Comparison of ENCODE assay signal across 8 cellular contexts in genomic region chr3:13896473-13897154, GRCh38. TPM values are rescaled to one million over a fixed set of nuclear protein-coding genes. Genes with fewer than 3 reads are reported as not detected.
DNase-seq lines count a peak whose midpoint lies in the region; ATAC-seq and TF ChIP-seq lines count a peak whose summit lies in the region.

No MANE protein-coding gene starts in this region.

- RAD21 ChIA-PET in HCT116 (lab: Charles Lee; ENCODE audit: low non-redundant PET in 1 of 2, low total read pairs in 2 of 2, uncharacterized antibody in 2 of 2, unreplicated experiment in 2 of 2) = interaction anchor here (1.0 to 1.6 kb wide), 4 partner anchors 30 to 364 kb away, joined by 3 to 7 read pairs (median 5); partner anchors contain the start of genes CHCHD4 (in 1 of the 2) and TMEM43 (in 1 of the 2)

- H3K9me3 Mint-ChIP-seq in Calu3 (ENCODE audit: low read depth, unreplicated experiment) = peaks cover 16% of the 10 kb centered on the region
- H3K9me3 Mint-ChIP-seq in activated CD4-positive, alpha-beta memory T cell treated with anti-CD3 and anti-CD28 coated beads, Interleukin-2, amount 10 ng/mL, durations not matched to agents 7 days and 5 days = peaks cover 26% of the 10 kb centered on the region

- no peak overlapping the region for H3K4me2 ChIP-seq in HCT116 (ENCODE audit: low read length)

- no peak for TF ChIP-seq POLR2A in HCT116 (IDR thresholded peaks at IDR 0.05; ENCODE audit: borderline replicate concordance, extremely low read depth, insufficient read depth, insufficient read length)
- TF ChIP-seq POLR2A in tibial nerve (IDR thresholded peaks at IDR 0.05) = no peak

- no peaks in the 10 kb centered on the region for H4K20me1 ChIP-seq in HCT116 (ENCODE audit: insufficient read depth)

- H2AFZ ChIP-seq in HCT116 (ENCODE audit: low read depth, low read length, poor library complexity, severe bottlenecking) = peak overlapping the region; percentile 82

- 17 to 19% methylated on average over 12 of the region's 12 CpGs for WGBS in tibial nerve, 2 donors

- H3K4me3 ChIP-seq in HCT116 (replicated peaks in 1 of 2; ENCODE audit: low read depth in 1 of 2, low read length in 2 of 2) (no peak overlapping the region), tibial nerve (peak overlapping the region in 3 of 4 donors; percentile 56 to 70 (median 68))

- H3K9me3 ChIP-seq in HCT116 (ENCODE audit: control insufficient read depth in 1 of 2, insufficient read depth in 1 of 2, low read depth in 1 of 2, low read length in 2 of 2) (no peaks in the 10 kb centered on the region; a peak in 1 of 4 replicates), tibial nerve (peaks cover 0 to 10% (median 3%) of the 10 kb centered on the region in 4 donors)

- H3K27me3 ChIP-seq in HCT116 (ENCODE audit: insufficient read depth, low read length) (no peaks in the 10 kb centered on the region), tibial nerve (no peaks in the 10 kb centered on the region)

- H3K27ac ChIP-seq in HCT116 (ENCODE audit: low read depth, low read length) = no peak overlapping the region
- H3K27ac ChIP-seq in tibial nerve = peak overlapping the region in 1 of 4 donors; percentile 84

- peak overlapping the region; percentile 84 for H3K4me3 Mint-ChIP-seq in Calu3 (ENCODE audit: low read depth, unreplicated experiment)
- peak overlapping the region; percentile 85 for H3K4me3 Mint-ChIP-seq in activated CD4-positive, alpha-beta memory T cell treated with anti-CD3 and anti-CD28 coated beads, Interleukin-2, amount 10 ng/mL, durations not matched to agents 7 days and 5 days

- POLR2A ChIA-PET in HCT116 (lab: Charles Lee) = interaction anchor here (1.0 kb wide), 1 partner anchor 229 kb away, joined by 6 read pairs; the partner anchor contains the start of genes CHCHD4 and TMEM43
- POLR2A ChIA-PET in activated CD4-positive, alpha-beta memory T cell treated with anti-CD3 and anti-CD28 coated beads, Interleukin-2, amount 10 ng/mL, durations not matched to agents 7 days and 5 days (lab: Charles Lee) = interaction anchor here (0.5 to 2.1 kb wide), 6 partner anchors 228 to 1233 kb away, joined by 3 to 8 read pairs (median 4); partner anchors contain the start of genes CHCHD4, LSM3, RAF1 and TMEM43

- peaks cover 5 to 13% of the 10 kb centered on the region in 2 experiments; a peak in 3 of 4 replicates for H3K4me1 ChIP-seq in HCT116 (ENCODE audit: control insufficient read depth in 1 of 2, insufficient read depth in 2 of 2, low read length in 2 of 2)
- H3K4me1 ChIP-seq in tibial nerve = peaks cover 0 to 21% (median 7%) of the 10 kb centered on the region in 4 donors

- H3K9ac ChIP-seq in HCT116 (ENCODE audit: low read length) = no peak overlapping the region

- ATAC-seq in HCT116 (peak; percentile 62), esophagus mucosa (peak; percentile 77)

- BruUV-seq in Calu3 (replicated peaks; lab: Mats Ljungman, UMichigan) = no TSS peak
- BruUV-seq in HCT116 (replicated peaks; lab: Mats Ljungman, UMichigan) = no TSS peak

- H3K36me3 ChIP-seq in HCT116 (ENCODE audit: control insufficient read depth in 1 of 2, insufficient read depth in 2 of 2, low read length in 2 of 2) (no peaks in the 10 kb centered on the region), tibial nerve (peaks cover 0 to 8% (median 0%) of the 10 kb centered on the region in 3 donors)

- TF ChIP-seq EP300 in tibial nerve (IDR thresholded peaks at IDR 0.05) = no peak

- H3K27ac Mint-ChIP-seq in Calu3 (ENCODE audit: unreplicated experiment) = no peak overlapping the region
- H3K27ac Mint-ChIP-seq in activated CD4-positive, alpha-beta memory T cell treated with anti-CD3 and anti-CD28 coated beads, Interleukin-2, amount 10 ng/mL, durations not matched to agents 7 days and 5 days = no peak overlapping the region

- TF ChIP-seq RAD21 in HCT116 (IDR thresholded peaks at IDR 0.05; ENCODE audit: low read depth) = peak; percentile 95

- H3K9me2 ChIP-seq in HCT116 (ENCODE audit: insufficient read depth) = no peaks in the 10 kb centered on the region

- peaks cover 16% of the 10 kb centered on the region for H3K36me3 Mint-ChIP-seq in Calu3 (ENCODE audit: insufficient read depth, unreplicated experiment)
- H3K36me3 Mint-ChIP-seq in activated CD4-positive, alpha-beta memory T cell treated with anti-CD3 and anti-CD28 coated beads, Interleukin-2, amount 10 ng/mL, durations not matched to agents 7 days and 5 days (ENCODE audit: low read depth) = peaks cover 14% of the 10 kb centered on the region

- H3K4me1 Mint-ChIP-seq in Calu3 (ENCODE audit: low read depth, unreplicated experiment) = peaks cover 11% of the 10 kb centered on the region
- peaks cover 21% of the 10 kb centered on the region for H3K4me1 Mint-ChIP-seq in activated CD4-positive, alpha-beta memory T cell treated with anti-CD3 and anti-CD28 coated beads, Interleukin-2, amount 10 ng/mL, durations not matched to agents 7 days and 5 days

- intact Hi-C loops in Calu3 (cut with micrococcal nuclease; ENCODE audit: unreplicated experiment) (loop anchor here (1.0 to 2.0 kb wide), 2 partner anchors 218 to 228 kb away; partner anchors contain the start of genes CHCHD4 and TMEM43), HCT116 (cut with micrococcal nuclease) (loop anchor here (1.0 to 5.0 kb wide), 6 partner anchors 218 to 1026 kb away; partner anchors contain the start of gene TMEM43)

- peak; percentile 54 for TF ChIP-seq CTCF in Calu3 (IDR thresholded peaks at IDR 0.05; ENCODE audit: unreplicated experiment)
- peak; percentile 81 to 89 (median 83) for TF ChIP-seq CTCF in HCT116 (IDR thresholded peaks at IDR 0.05 in 2 of 3, conservative IDR thresholded peaks at IDR 0.05 in 1 of 3; ENCODE audit: borderline replicate concordance in 1 of 3, insufficient read depth in 1 of 3, low read depth in 2 of 3, low read length in 2 of 3)
- TF ChIP-seq CTCF in tibial nerve (IDR thresholded peaks at IDR 0.05) = peak; percentile 51 to 70 (median 64)

- CTCF ChIA-PET in Calu3 (lab: Charles Lee) = interaction anchor here (0.6 to 2.8 kb wide), 12 partner anchors 9 to 307 kb away, joined by 3 to 43 read pairs (median 4); partner anchors contain the start of genes CHCHD4, LSM3, TMEM43 and XPC
- CTCF ChIA-PET in HCT116 (lab: Charles Lee) = interaction anchor here (0.6 to 2.1 kb wide), 24 partner anchors 8 to 1025 kb away, joined by 3 to 36 read pairs (median 4); partner anchors contain the start of genes CHCHD4, LSM3, TMEM43 and XPC
- CTCF ChIA-PET in activated CD4-positive, alpha-beta memory T cell treated with anti-CD3 and anti-CD28 coated beads, Interleukin-2, amount 10 ng/mL, durations not matched to agents 7 days and 5 days (lab: Charles Lee) = interaction anchor here (0.7 to 3.0 kb wide), 22 partner anchors 9 to 566 kb away, joined by 3 to 22 read pairs (median 5); partner anchors contain the start of genes CHCHD4, LSM3, TMEM43 and WNT7A

- DNase-seq in Calu3 (peak; percentile 74), HCT116 (ENCODE audit: low read depth, low spot score) (peak; percentile 63), NCI-H446 (lab: John Stamatoyannopoulos, UW) (peak; percentile 21 to 58), myocyte (ENCODE audit: low read depth) (peak; percentile 56), tibial nerve (ENCODE audit: low spot score in 2 of 2) (peak in 1 of 2 donors; percentile 57), mesenteric fat pad (ENCODE audit: low spot score) (no peak)
- peak; percentile 64 for DNase-seq in activated CD4-positive, alpha-beta memory T cell treated with anti-CD3 and anti-CD28 coated beads, Interleukin-2, amount 10 ng/mL, durations not matched to agents 7 days and 5 days

- no peaks in the 10 kb centered on the region for H3K27me3 Mint-ChIP-seq in Calu3 (ENCODE audit: unreplicated experiment)
- H3K27me3 Mint-ChIP-seq in activated CD4-positive, alpha-beta memory T cell treated with anti-CD3 and anti-CD28 coated beads, Interleukin-2, amount 10 ng/mL, durations not matched to agents 7 days and 5 days = peaks cover 4% of the 10 kb centered on the region

- no peaks in the 10 kb centered on the region for H3K79me2 ChIP-seq in HCT116 (ENCODE audit: insufficient read depth, low read length)

TF ChIP-seq in HCT116, 20 proteins besides CTCF, POLR2A, EP300 and RAD21:
- TF ChIP-seq CBX3 (IDR thresholded peaks at IDR 0.05; ENCODE audit: low read depth) (no peak), EZH2 (IDR thresholded peaks at IDR 0.05) (no peak), POLR2AphosphoS5 (IDR thresholded peaks at IDR 0.05; ENCODE audit: low read depth, low read length) (no peak), SP1 (IDR thresholded peaks at IDR 0.05; ENCODE audit: low read depth) (no peak), YY1 (IDR thresholded peaks at IDR 0.05; ENCODE audit: extremely low read depth, insufficient replicate concordance, low read depth, low read length) (peak; percentile 78), ELF1 (IDR thresholded peaks at IDR 0.05; ENCODE audit: borderline replicate concordance, low read depth) (no peak)

RNA-seq across cellular contexts. Expression of gene WNT7A, which starts 16.7 kb away (rescaled TPM):
- total RNA-seq in Calu3 (2022) (2.7 and 3.5 TPM in 2 replicates), HCT116 (2021; ENCODE audit: unreplicated experiment) (0.34 TPM), esophagus mucosa (0.16 TPM), myocyte (not detected in 2 replicates), tibial nerve (under 1 TPM in 1 of 4 donors, not detected in 3; 0.21 TPM), mesenteric fat pad (not detected)
- 0.56 and 0.91 TPM in 2 replicates for polyA plus RNA-seq in HCT116 (2012)
- total RNA-seq in activated CD4-positive, alpha-beta memory T cell treated with anti-CD3 and anti-CD28 coated beads, Interleukin-2, amount 10 ng/mL, durations not matched to agents 7 days and 5 days = under 1 TPM in 1 of 2 experiments, not detected in 1; 0.13 TPM
- polyA plus RNA-seq in myocyte (2012) = not detected

Comparison
In these comparisons a context has a peak if more than half of its experiments do, and no peak if none do; other contexts are left out.
1. H3K4me3 ChIP-seq: peak in tibial nerve (3 of 4); none in HCT116 (0 of 2).
2. Peak in every context shown above with its lines, with median percentiles within 50 percentile points of each other: CTCF ChIP-seq.